ENCODE assay signal across 2 cellular contexts in genomic region chr19:51006406-51006805, GRCh38.
TF ChIP-seq lines count a peak whose summit lies in the region.

No MANE protein-coding gene starts in this region.

TF ChIP-seq in HepG2, 621 proteins besides CTCF, POLR2A, EP300 and RAD21:
- peak; percentile 81 for TF ChIP-seq ATF7 (IDR thresholded peaks at IDR 0.05)
- TF ChIP-seq ATF7 (CRISPR knock-in tag; IDR thresholded peaks at IDR 0.05), result no peak
- no peak for TF ChIP-seq ATF4 (CRISPR knock-in tag; IDR thresholded peaks at IDR 0.05)
- TF ChIP-seq ZNF768 (CRISPR knock-in tag; IDR thresholded peaks at IDR 0.05), result no peak

TF ChIP-seq in GM23338, 12 proteins besides CTCF, POLR2A, EP300 and RAD21:
- TF ChIP-seq REST (IDR thresholded peaks at IDR 0.05; ENCODE audit: unreplicated experiment), result no peak
- no peak for TF ChIP-seq STAT1 (IDR thresholded peaks at IDR 0.05; ENCODE audit: unreplicated experiment)
- TF ChIP-seq CREB1 (CRISPR knock-in tag; IDR thresholded peaks at IDR 0.05; ENCODE audit: low read depth), result no peak
- TF ChIP-seq EZH2phosphoT487 (IDR thresholded peaks at IDR 0.05; ENCODE audit: unreplicated experiment), result no peak
- TF ChIP-seq ETS1 (IDR thresholded peaks at IDR 0.05), result no peak
- TF ChIP-seq ZNF114 (CRISPR knock-in tag; IDR thresholded peaks at IDR 0.05), result no peak
- TF ChIP-seq JUNB (IDR thresholded peaks at IDR 0.05; ENCODE audit: unreplicated experiment), result no peak
- no peak for TF ChIP-seq EZH2 (IDR thresholded peaks at IDR 0.05; ENCODE audit: low read depth, unreplicated experiment)
- no peak for TF ChIP-seq POLR2AphosphoS5 (IDR thresholded peaks at IDR 0.05; ENCODE audit: low read depth)
- no peak for TF ChIP-seq NANOG (IDR thresholded peaks at IDR 0.05; ENCODE audit: borderline replicate concordance)
- TF ChIP-seq ZNF331 (CRISPR knock-in tag; IDR thresholded peaks at IDR 0.05; ENCODE audit: low read depth), result no peak
- TF ChIP-seq ZNF462 (CRISPR knock-in tag; IDR thresholded peaks at IDR 0.05), result no peak
TF ChIP-seq in GM23338: peak in this region for 0.
